In genomic region chr6:104771258-104771832, GRCh38 we compare ENCODE assay signal across 1 cellular context.
TF ChIP-seq lines count a peak whose summit lies in the region.

No MANE protein-coding gene starts in this region.

TF ChIP-seq in GM12878, 131 proteins besides CTCF, POLR2A, EP300 and RAD21 (continued from another document):
- TF ChIP-seq USF1 (IDR thresholded peaks at IDR 0.05; ENCODE audit: borderline replicate concordance, extremely low read length, insufficient read depth, low read depth, low read length) (no peak), SMC3 (IDR thresholded peaks at IDR 0.05; ENCODE audit: borderline replicate concordance, low read length) (peak; percentile 24; the same call in 1 of the 2 replicates), TCF12 (IDR thresholded peaks at IDR 0.05; ENCODE audit: low read depth, low read length) (no peak)
